ENCODE assay signal across 38 cellular contexts in the genomic region with DNA sequence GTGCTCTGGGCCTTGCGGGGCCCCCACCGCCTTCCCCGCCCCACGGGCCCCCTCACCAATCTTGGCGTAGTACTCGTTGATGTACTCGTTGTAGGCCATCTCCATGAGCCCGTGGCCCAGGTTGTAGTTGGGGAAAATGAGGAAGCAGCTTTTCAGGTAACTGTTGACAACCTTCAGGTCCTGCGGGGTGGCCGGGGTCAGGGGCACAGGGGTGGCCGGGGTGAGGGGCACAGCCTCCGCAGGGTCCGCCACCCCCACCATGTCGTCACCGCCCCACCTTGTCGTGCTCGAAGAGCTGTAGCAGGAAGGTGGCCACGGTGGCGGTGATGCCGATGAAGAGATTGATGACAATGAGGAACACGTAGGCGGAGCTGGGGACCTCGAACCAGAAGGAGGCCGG. TPM values are rescaled to one million over a fixed set of nuclear protein-coding genes. Genes with fewer than 3 reads are reported as not detected.
"Had no signal": no experiment of that assay in that cellular context is flagged by ENCODE, and none has a peak within 500 bp of the region (broad histone marks: within the 10 kb centered on the region; RNA-seq: fewer than 3 reads in every experiment).

No MANE protein-coding gene starts in this region.

- H3K27me3 ChIP-seq: MG63 had no signal

- H3K36me3 ChIP-seq: MG63 had no signal

- DNase-seq: Karpas-422, Kasumi-1, KG1, MG63, MM.1S, MV-4-11, NCI-H1048, NCI-H1092, NCI-H1092 treated with DMSO at 0.1 percent for 48 hours, NCI-H1105, NCI-H1105 treated with DMSO at 0.1 percent for 48 hours, NCI-H1417, NCI-H1417 treated with DMSO at 0.1 percent for 48 hours, NCI-H1436, NCI-H1436 treated with DMSO at 0.1 percent for 48 hours, NCI-H146, NCI-H1694, NCI-H1694 treated with DMSO at 0.1 percent for 48 hours, NCI-H187, NCI-H187 treated with DMSO at 0.1 percent for 48 hours, NCI-H1930, NCI-H2029, NCI-H2029 treated with DMSO at 0.1 percent for 48 hours, NCI-H2081, NCI-H2081 treated with DMSO at 0.1 percent for 48 hours, NCI-H2107, NCI-H2171, NCI-H2171 treated with DMSO at 0.1 percent for 48 hours, NCI-H2227 treated with DMSO at 0.1 percent for 48 hours, NCI-H226, NCI-H345, NCI-H446, NCI-H446 treated with DMSO at 0.1 percent for 48 hours, NCI-H510A had no signal

- H3K9ac ChIP-seq: KMS-11 had no signal

- H3K4me3 ChIP-seq: MG63 had no signal

- H3K9me3 ChIP-seq: MG63 had no signal

- H3K27ac ChIP-seq: KMS-11 had no signal

- H3K4me2 ChIP-seq: KMS-11 had no signal

RNA-seq across cellular contexts. Expression of a gene that starts 20.8 kb away (rescaled TPM):
- total RNA-seq: LHCN-M2, M059J, NCI-H460 had no signal

RNA-seq across cellular contexts. Expression of a gene that starts 28.3 kb away (rescaled TPM):
- total RNA-seq: M059J, NCI-H460 had no signal
